In genomic region chr5:14753292-14753691, GRCh38 we compare ENCODE assay signal across 1 cellular context.
A peak's percentile ranks its signal among the peaks of the same experiment; 100 is the strongest.
TF ChIP-seq lines count a peak whose summit lies in the region.

No MANE protein-coding gene starts in this region.

TF ChIP-seq in HepG2, 621 proteins besides CTCF, POLR2A, EP300 and RAD21 (continued from another document):
- TF ChIP-seq ZBTB34 (CRISPR knock-in tag; IDR thresholded peaks at IDR 0.05) (no peak), ZNF557 (CRISPR knock-in tag; IDR thresholded peaks at IDR 0.05) (no peak), RXRB (CRISPR knock-in tag; IDR thresholded peaks at IDR 0.05; ENCODE audit: borderline replicate concordance) (peak; percentile 57; the same call in 1 of the 2 replicates), ZNF841 (CRISPR knock-in tag; IDR thresholded peaks at IDR 0.05; ENCODE audit: borderline replicate concordance) (no peak), TFE3 (CRISPR knock-in tag; IDR thresholded peaks at IDR 0.05) (peak; percentile 28; the same call in 1 of the 2 replicates), ZNF138 (CRISPR knock-in tag; IDR thresholded peaks at IDR 0.05; ENCODE audit: low read depth) (no peak), NR2F6 (IDR thresholded peaks at IDR 0.05) (no peak), NR2F6 (CRISPR knock-in tag; IDR thresholded peaks at IDR 0.05) (0 out of 2 replicates have a peak, but pooled peaks have one; percentile 15), ZBTB10 (CRISPR knock-in tag; IDR thresholded peaks at IDR 0.05; ENCODE audit: borderline replicate concordance) (no peak), CEBPG (CRISPR knock-in tag; IDR thresholded peaks at IDR 0.05) (peak; percentile 70), ZNF646 (CRISPR knock-in tag; IDR thresholded peaks at IDR 0.05) (peak; percentile 23; the same call in 1 of the 2 replicates), SAP130 (CRISPR knock-in tag; IDR thresholded peaks at IDR 0.05; ENCODE audit: low read depth) (peak; percentile 28; the same call in 1 of the 2 replicates), NR2F1 (CRISPR knock-in tag; IDR thresholded peaks at IDR 0.05) (no peak), RNF219 (CRISPR knock-in tag; IDR thresholded peaks at IDR 0.05) (no peak), SP5 (CRISPR knock-in tag; IDR thresholded peaks at IDR 0.05; ENCODE audit: borderline replicate concordance, low read depth) (peak; percentile 24; the same call in 1 of the 2 replicates), NCOA2 (CRISPR knock-in tag; IDR thresholded peaks at IDR 0.05) (peak; percentile 97), BRCA1 (CRISPR knock-in tag; IDR thresholded peaks at IDR 0.05) (no peak), ATF3 (CRISPR knock-in tag; IDR thresholded peaks at IDR 0.05) (no peak), EHMT2 (IDR thresholded peaks at IDR 0.05; ENCODE audit: borderline replicate concordance, low read depth, low read length) (no peak), ZNF101 (CRISPR knock-in tag; IDR thresholded peaks at IDR 0.05; ENCODE audit: borderline replicate concordance, low read depth) (no peak), ZMYM4 (CRISPR knock-in tag; IDR thresholded peaks at IDR 0.05) (no peak), ZNF7 (CRISPR knock-in tag; IDR thresholded peaks at IDR 0.05) (no peak), NCOA5 (CRISPR knock-in tag; IDR thresholded peaks at IDR 0.05) (no peak), ONECUT2 (CRISPR knock-in tag; IDR thresholded peaks at IDR 0.05) (peak; percentile 43)
